In genomic region chr12:122610911-122611310, GRCh38 we compare ENCODE assay signal across 1 cellular context.
TF ChIP-seq lines count a peak whose summit lies in the region.

No MANE protein-coding gene starts in this region.

TF ChIP-seq in HepG2, 621 proteins besides CTCF, POLR2A, EP300 and RAD21 (continued from another document):
- TF ChIP-seq ZHX2 (IDR thresholded peaks at IDR 0.05; ENCODE audit: low read depth) (no peak), ZHX2 (CRISPR knock-in tag; IDR thresholded peaks at IDR 0.05; ENCODE audit: borderline replicate concordance) (no peak), ZNF737 (CRISPR knock-in tag; IDR thresholded peaks at IDR 0.05; ENCODE audit: borderline replicate concordance) (no peak), ZNF598 (CRISPR knock-in tag; IDR thresholded peaks at IDR 0.05; ENCODE audit: borderline replicate concordance) (no peak), ZNF800 (CRISPR knock-in tag; IDR thresholded peaks at IDR 0.05) (no peak), ZSCAN21 (CRISPR knock-in tag; IDR thresholded peaks at IDR 0.05; ENCODE audit: borderline replicate concordance) (no peak), AGO2 (optimal IDR thresholded peaks at IDR 0.05; ENCODE audit: low read depth, low read length) (no peak), NFKBIZ (CRISPR knock-in tag; IDR thresholded peaks at IDR 0.05) (no peak), HNRNPL (IDR thresholded peaks at IDR 0.05; ENCODE audit: low read depth, low read length) (no peak), SCMH1 (CRISPR knock-in tag; IDR thresholded peaks at IDR 0.05; ENCODE audit: borderline replicate concordance) (no peak), ELF3 (CRISPR knock-in tag; IDR thresholded peaks at IDR 0.05) (no peak)
TF ChIP-seq in HepG2: peak in this region for 0.
